14 cellular contexts compared by ENCODE assay signal in the genomic region with DNA sequence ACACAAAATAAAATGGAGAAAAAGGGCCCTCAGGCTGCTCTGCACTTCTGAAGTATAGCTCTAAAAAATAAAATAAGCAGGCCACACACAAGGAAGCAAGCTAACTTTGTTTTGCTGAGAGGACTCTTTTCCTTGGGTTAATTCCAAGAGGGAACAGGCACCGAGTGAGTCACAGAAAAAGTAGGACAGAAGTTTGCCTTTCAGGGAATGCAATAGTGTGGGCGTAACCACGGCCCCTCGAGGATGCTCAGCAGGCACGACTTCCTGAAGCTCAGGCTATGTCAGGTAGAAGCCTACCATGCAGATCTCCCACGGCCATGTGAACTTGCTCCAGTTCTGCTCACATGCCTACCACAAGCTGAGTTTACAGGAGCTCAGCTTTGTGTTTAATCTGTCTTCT. TPM values are rescaled to one million over a fixed set of nuclear protein-coding genes. Genes with fewer than 3 reads are reported as not detected.
DNase-seq lines count a peak whose midpoint lies in the region; ATAC-seq and TF ChIP-seq lines count a peak whose summit lies in the region.
"Had no signal": no experiment of that assay in that cellular context is flagged by ENCODE, and none has a peak within 500 bp of the region (broad histone marks: within the 10 kb centered on the region; RNA-seq: fewer than 3 reads in every experiment).

No MANE protein-coding gene starts in this region.

- peaks cover 7% of the 10 kb centered on the region; the same call in 1 of the 3 replicates for H3K4me1 Mint-ChIP-seq in GM23338
- H3K4me1 Mint-ChIP-seq: T-helper 17 cell had no signal

- H3K4me3 ChIP-seq in AG10803 (ENCODE audit: low read length) (no peak overlapping the region), SJSA1 (no peak overlapping the region), osteoblast (ENCODE audit: insufficient read depth, low read length) (no peak overlapping the region), GM23338 (no peak overlapping the region), vagina (no peak overlapping the region)
- H3K4me3 ChIP-seq: BLaER1 treated with 17β-estradiol and CSF1 and Interleukin-3, amounts not matched to agents 10 nM and 100 nM; GM12878 had no signal

- no peak overlapping the region for H3K4me3 Mint-ChIP-seq in GM23338
- H3K4me3 Mint-ChIP-seq: T-helper 17 cell had no signal

- no peaks in the 10 kb centered on the region for H3K79me2 ChIP-seq in osteoblast (ENCODE audit: insufficient read depth, low read length)
- H3K79me2 ChIP-seq in GM23338 (replicated peaks; ENCODE audit: insufficient read depth), result no peaks in the 10 kb centered on the region

- H3K36me3 ChIP-seq in SJSA1, result no peaks in the 10 kb centered on the region
- no peaks in the 10 kb centered on the region for H3K36me3 ChIP-seq in osteoblast (ENCODE audit: insufficient read depth, low read length)
- no peaks in the 10 kb centered on the region for H3K36me3 ChIP-seq in GM23338 (ENCODE audit: insufficient read depth)
- H3K36me3 ChIP-seq in vagina, result no peaks in the 10 kb centered on the region
- H3K36me3 ChIP-seq: BLaER1 treated with 17β-estradiol and CSF1 and Interleukin-3, amounts not matched to agents 10 nM and 100 nM had no signal

- H2AFZ ChIP-seq in osteoblast (ENCODE audit: low read length) (peak overlapping the region; percentile 10), GM23338 (no peak overlapping the region)

- no peaks in the 10 kb centered on the region; the same call in 1 of the 2 replicates for H3K9me2 ChIP-seq in GM23338 (ENCODE audit: insufficient read depth)

- ATAC-seq in foreskin keratinocyte (peak; percentile 44), GM23338 (no peak)
- ATAC-seq: GM12878, T-helper 17 cell had no signal

- H3K4me1 ChIP-seq in SJSA1 (replicated peaks), result no peaks in the 10 kb centered on the region
- peaks cover 3% of the 10 kb centered on the region for H3K4me1 ChIP-seq in foreskin keratinocyte
- H3K4me1 ChIP-seq in osteoblast (ENCODE audit: insufficient read depth, low read length), result peaks cover 10% of the 10 kb centered on the region
- H3K4me1 ChIP-seq in GM23338 (ENCODE audit: insufficient read depth), result no peaks in the 10 kb centered on the region
- H3K4me1 ChIP-seq in vagina, result no peaks in the 10 kb centered on the region
- H3K4me1 ChIP-seq: BLaER1 treated with 17β-estradiol and CSF1 and Interleukin-3, amounts not matched to agents 10 nM and 100 nM had no signal

- TF ChIP-seq CTCF in AG10803 (conservative IDR thresholded peaks at IDR 0.05; ENCODE audit: low read length) (no peak), foreskin keratinocyte (conservative IDR thresholded peaks at IDR 0.05) (no peak), osteoblast (IDR thresholded peaks at IDR 0.05; ENCODE audit: extremely low read depth, low read depth, low read length) (no peak), GM23338 (conservative IDR thresholded peaks at IDR 0.05; ENCODE audit: low read depth in 2 of 2) (no peak), vagina (IDR thresholded peaks at IDR 0.05) (no peak)

- no peak overlapping the region for H3K27ac Mint-ChIP-seq in GM23338
- H3K27ac Mint-ChIP-seq: T-helper 17 cell had no signal

- no peak for TF ChIP-seq POLR2A in vagina (IDR thresholded peaks at IDR 0.05)

- intact Hi-C loops in vagina (cut with DNase I), result no loop called here

- H3F3A ChIP-seq in GM23338 (replicated peaks; ENCODE audit: low read depth), result no peaks in the 10 kb centered on the region

- DNase-seq in AG10803 (ENCODE audit: low read depth) (peak; percentile 58), SJSA1 (ENCODE audit: low read depth in 1 of 2, low spot score in 2 of 2) (peak; percentile 40 to 43), foreskin keratinocyte (peak in 1 of 2 donors; percentile 15), osteoblast (ENCODE audit: insufficient read length, low spot score, missing footprints) (peak; percentile 53), globus pallidus (ENCODE audit: low spot score) (no peak), NCI-H446 treated with DMSO at 0.1 percent for 48 hours (lab: John Stamatoyannopoulos, UW) (no peak), GM23338 (ENCODE audit: low spot score) (no peak), vagina (ENCODE audit: extremely low spot score in 2 of 2) (no peak)
- DNase-seq: activated CD8-positive, alpha-beta memory T cell treated with anti-CD3 and anti-CD28 coated beads, Interleukin-2, amount 50 U/mL, for 4 hours; MM.1S; retina; T-helper 17 cell had no signal

- peaks cover 4% of the 10 kb centered on the region; the same call in 1 of the 3 replicates for H3K36me3 Mint-ChIP-seq in GM23338 (ENCODE audit: low read depth)

- H3K27ac ChIP-seq in SJSA1 (no peak overlapping the region), foreskin keratinocyte (no peak overlapping the region), osteoblast (ENCODE audit: low read depth, low read length) (no peak overlapping the region), GM23338 (ENCODE audit: low read depth) (no peak overlapping the region), vagina (no peak overlapping the region)
- H3K27ac ChIP-seq: BLaER1 treated with 17β-estradiol and CSF1 and Interleukin-3, amounts not matched to agents 10 nM and 100 nM had no signal

- H4K20me1 ChIP-seq in osteoblast (ENCODE audit: insufficient read depth, low read length) (no peaks in the 10 kb centered on the region), GM23338 (replicated peaks; ENCODE audit: insufficient read depth) (no peaks in the 10 kb centered on the region)

- H3K4me2 ChIP-seq in osteoblast (ENCODE audit: insufficient read depth, low read length) (peak overlapping the region; percentile 10), GM23338 (no peak overlapping the region)
- H3K4me2 ChIP-seq: BLaER1 treated with 17β-estradiol and CSF1 and Interleukin-3, amounts not matched to agents 10 nM and 100 nM had no signal

- H3K9me3 Mint-ChIP-seq in GM23338, result peaks cover 3% of the 10 kb centered on the region; the same call in 1 of the 3 replicates

- no peaks in the 10 kb centered on the region for H3K27me3 Mint-ChIP-seq in GM23338 (ENCODE audit: insufficient read depth, low read depth, poor library complexity)
- H3K27me3 Mint-ChIP-seq: T-helper 17 cell had no signal

- H3K27me3 ChIP-seq in SJSA1 (replicated peaks) (no peaks in the 10 kb centered on the region), foreskin keratinocyte (no peaks in the 10 kb centered on the region), osteoblast (ENCODE audit: insufficient read depth, low read length) (no peaks in the 10 kb centered on the region), GM23338 (ENCODE audit: insufficient read depth) (no peaks in the 10 kb centered on the region), vagina (no peaks in the 10 kb centered on the region)

- no peaks in the 10 kb centered on the region for H3K9me3 ChIP-seq in SJSA1 (replicated peaks)
- no peaks in the 10 kb centered on the region for H3K9me3 ChIP-seq in osteoblast (ENCODE audit: low read depth, low read length)
- no peaks in the 10 kb centered on the region for H3K9me3 ChIP-seq in vagina
- H3K9me3 ChIP-seq: BLaER1 treated with 17β-estradiol and CSF1 and Interleukin-3, amounts not matched to agents 10 nM and 100 nM had no signal

TF ChIP-seq in GM23338, 12 proteins besides CTCF, POLR2A, EP300 and RAD21 (continues in another document):
- TF ChIP-seq JUNB (IDR thresholded peaks at IDR 0.05; ENCODE audit: unreplicated experiment) (no peak), STAT1 (IDR thresholded peaks at IDR 0.05; ENCODE audit: unreplicated experiment) (no peak), NANOG (IDR thresholded peaks at IDR 0.05; ENCODE audit: borderline replicate concordance) (no peak), EZH2phosphoT487 (IDR thresholded peaks at IDR 0.05; ENCODE audit: unreplicated experiment) (no peak), POLR2AphosphoS5 (IDR thresholded peaks at IDR 0.05; ENCODE audit: low read depth) (no peak), ZNF331 (CRISPR knock-in tag; IDR thresholded peaks at IDR 0.05; ENCODE audit: low read depth) (no peak), ZNF114 (CRISPR knock-in tag; IDR thresholded peaks at IDR 0.05) (no peak)
- TF ChIP-seq, protein P1, sequence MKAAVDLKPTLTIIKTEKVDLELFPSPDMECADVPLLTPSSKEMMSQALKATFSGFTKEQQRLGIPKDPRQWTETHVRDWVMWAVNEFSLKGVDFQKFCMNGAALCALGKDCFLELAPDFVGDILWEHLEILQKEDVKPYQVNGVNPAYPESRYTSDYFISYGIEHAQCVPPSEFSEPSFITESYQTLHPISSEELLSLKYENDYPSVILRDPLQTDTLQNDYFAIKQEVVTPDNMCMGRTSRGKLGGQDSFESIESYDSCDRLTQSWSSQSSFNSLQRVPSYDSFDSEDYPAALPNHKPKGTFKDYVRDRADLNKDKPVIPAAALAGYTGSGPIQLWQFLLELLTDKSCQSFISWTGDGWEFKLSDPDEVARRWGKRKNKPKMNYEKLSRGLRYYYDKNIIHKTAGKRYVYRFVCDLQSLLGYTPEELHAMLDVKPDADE (IDR thresholded peaks at IDR 0.05), result no peak

RNA-seq across cellular contexts. Expression of a gene that starts 22.1 kb away (rescaled TPM):
- not detected in 2 replicates for total RNA-seq in SJSA1 (2014; rRNA removed; shearing (Covaris generic))
- total RNA-seq in foreskin keratinocyte, result not detected in 2 replicates
- polyA plus RNA-seq in foreskin keratinocyte, result not detected in 2 replicates
- total RNA-seq in osteoblast, result not detected in 2 replicates
- not detected in 2 replicates for total RNA-seq in GM23338 (2014; rRNA removed; shearing (Covaris generic))
- polyA plus RNA-seq in GM23338 (2016; fragmentation: Nextera tagmentation; extraction: Ambion mirVana), result not detected in 2 replicates
- total RNA-seq in vagina, result not detected
- total RNA-seq: GM12878, T-helper 17 cell had no signal
- polyA plus RNA-seq: GM12878 had no signal

Comparison
In these comparisons a context has a peak if more than half of its experiments do, and no peak if none do; other contexts are left out.
1. DNase-seq: peak in AG10803 (single experiment), SJSA1 (2 of 2) and osteoblast (single experiment); none in globus pallidus (single experiment), NCI-H446 treated with DMSO at 0.1 percent for 48 hours (single experiment), GM23338 (single experiment) and vagina (0 of 2).